1 cellular context compared by ENCODE assay signal in the genomic region with DNA sequence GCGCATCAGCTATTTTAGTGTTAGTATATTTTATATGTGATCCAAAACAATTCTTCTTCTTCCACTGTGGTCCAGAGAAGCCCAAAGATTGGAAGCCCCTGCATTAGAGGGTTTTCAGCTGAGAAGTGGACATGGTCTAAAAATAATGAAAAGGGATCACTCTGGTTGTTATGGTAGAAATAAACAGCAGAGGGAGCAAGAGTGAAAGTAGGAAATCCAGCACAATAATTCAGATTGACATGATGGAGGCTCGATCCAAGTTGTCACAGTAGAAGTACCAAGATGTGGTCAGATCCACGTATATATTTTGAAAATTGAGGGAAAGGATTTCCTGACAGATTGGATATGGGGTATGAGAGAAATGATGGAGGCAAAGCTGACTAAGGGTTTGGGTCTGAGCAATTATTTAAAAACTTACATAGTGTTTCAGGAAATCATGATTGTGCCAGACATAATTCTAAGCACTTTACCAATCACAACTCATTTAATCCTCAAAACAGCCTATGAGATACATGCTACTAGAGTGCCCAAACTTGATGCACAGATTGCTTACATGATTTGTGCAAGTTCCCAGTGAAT.
TF ChIP-seq lines count a peak whose summit lies in the region.

No MANE protein-coding gene starts in this region.

TF ChIP-seq in neural cell, 6 proteins besides CTCF, POLR2A, EP300 and RAD21 (continued from another document):
- TF ChIP-seq, protein P1, sequence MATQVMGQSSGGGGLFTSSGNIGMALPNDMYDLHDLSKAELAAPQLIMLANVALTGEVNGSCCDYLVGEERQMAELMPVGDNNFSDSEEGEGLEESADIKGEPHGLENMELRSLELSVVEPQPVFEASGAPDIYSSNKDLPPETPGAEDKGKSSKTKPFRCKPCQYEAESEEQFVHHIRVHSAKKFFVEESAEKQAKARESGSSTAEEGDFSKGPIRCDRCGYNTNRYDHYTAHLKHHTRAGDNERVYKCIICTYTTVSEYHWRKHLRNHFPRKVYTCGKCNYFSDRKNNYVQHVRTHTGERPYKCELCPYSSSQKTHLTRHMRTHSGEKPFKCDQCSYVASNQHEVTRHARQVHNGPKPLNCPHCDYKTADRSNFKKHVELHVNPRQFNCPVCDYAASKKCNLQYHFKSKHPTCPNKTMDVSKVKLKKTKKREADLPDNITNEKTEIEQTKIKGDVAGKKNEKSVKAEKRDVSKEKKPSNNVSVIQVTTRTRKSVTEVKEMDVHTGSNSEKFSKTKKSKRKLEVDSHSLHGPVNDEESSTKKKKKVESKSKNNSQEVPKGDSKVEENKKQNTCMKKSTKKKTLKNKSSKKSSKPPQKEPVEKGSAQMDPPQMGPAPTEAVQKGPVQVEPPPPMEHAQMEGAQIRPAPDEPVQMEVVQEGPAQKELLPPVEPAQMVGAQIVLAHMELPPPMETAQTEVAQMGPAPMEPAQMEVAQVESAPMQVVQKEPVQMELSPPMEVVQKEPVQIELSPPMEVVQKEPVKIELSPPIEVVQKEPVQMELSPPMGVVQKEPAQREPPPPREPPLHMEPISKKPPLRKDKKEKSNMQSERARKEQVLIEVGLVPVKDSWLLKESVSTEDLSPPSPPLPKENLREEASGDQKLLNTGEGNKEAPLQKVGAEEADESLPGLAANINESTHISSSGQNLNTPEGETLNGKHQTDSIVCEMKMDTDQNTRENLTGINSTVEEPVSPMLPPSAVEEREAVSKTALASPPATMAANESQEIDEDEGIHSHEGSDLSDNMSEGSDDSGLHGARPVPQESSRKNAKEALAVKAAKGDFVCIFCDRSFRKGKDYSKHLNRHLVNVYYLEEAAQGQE (IDR thresholded peaks at IDR 0.05; ENCODE audit: borderline replicate concordance): no peak
